ENCODE assay signal across 36 cellular contexts in genomic region chr11:77593883-77594282, GRCh38. TPM values are rescaled to one million over a fixed set of nuclear protein-coding genes. Genes with fewer than 3 reads are reported as not detected.
"Had no signal": no experiment of that assay in that cellular context is flagged by ENCODE, and none has a peak within 500 bp of the region (broad histone marks: within the 10 kb centered on the region; RNA-seq: fewer than 3 reads in every experiment).

No MANE protein-coding gene starts in this region.

- H3K9me3 Mint-ChIP-seq: activated B cell treated with CpG ODN at 0.5 μM for 24 hours; activated CD8-positive, alpha-beta T cell treated with anti-CD3 and anti-CD28 coated beads for 36 hours; activated T-cell treated with anti-CD3 and anti-CD28 coated beads, Interleukin-2, amount 50 U/mL, for 4 hours; activated T-helper 17 cell treated with anti-CD3 and anti-CD28 coated beads, Interleukin-2, amount 50 U/mL, for 72 hours; dendritic cell treated with granulocyte-macrophage colony-stimulating factor and Interleukin-4, amounts not matched to agents 40 ng/mL and 50 ng/mL, for 4 days; T-helper 2 cell treated with Interferon-gamma antibody and Interleukin-4, amounts not matched to agents 5 μg/mL and 100 μg/mL, for 36 hours had no signal

- H3K36me3 ChIP-seq: adrenal gland, breast epithelium, cardiac muscle cell, gastrocnemius medialis, WERI-Rb-1 had no signal

- H3K4me1 ChIP-seq: breast epithelium had no signal

- H3K27ac ChIP-seq: body of pancreas, breast epithelium, cardiac muscle cell, coronary artery, foreskin keratinocyte, gastrocnemius medialis, WERI-Rb-1 had no signal

- H3K4me3 ChIP-seq: adrenal gland, body of pancreas, breast epithelium, cardiac muscle cell, coronary artery, dorsolateral prefrontal cortex, gastrocnemius medialis had no signal

- H3K9me3 ChIP-seq: adrenal gland, body of pancreas, breast epithelium, gastrocnemius medialis had no signal

- ATAC-seq: activated CD4-positive, CD25-positive, alpha-beta regulatory T cell treated with anti-CD3 and anti-CD28 coated beads, Interleukin-2, amount 50 U/mL, for 24 hours; activated CD8-positive, alpha-beta T cell treated with anti-CD3 and anti-CD28 coated beads for 36 hours; activated T-cell treated with anti-CD3 and anti-CD28 coated beads, Interleukin-2, amount 50 U/mL, for 4 hours; activated T-helper 17 cell treated with anti-CD3 and anti-CD28 coated beads, Interleukin-2, amount 50 U/mL, for 72 hours; body of pancreas; esophagus mucosa; foreskin keratinocyte; gastrocnemius medialis; T-helper 17 cell had no signal

- H3K27me3 Mint-ChIP-seq: activated B cell treated with CpG ODN at 0.5 μM for 24 hours; activated CD8-positive, alpha-beta T cell treated with anti-CD3 and anti-CD28 coated beads for 36 hours; activated naive CD8-positive, alpha-beta T cell; activated T-helper 17 cell treated with anti-CD3 and anti-CD28 coated beads, Interleukin-2, amount 50 U/mL, for 72 hours; T-helper 17 cell had no signal

- DNase-seq: activated B cell treated with CpG ODN at 0.5 μM for 24 hours; activated CD4-positive, alpha-beta T cell treated with anti-CD3 and anti-CD28 coated beads for 48 hours; activated CD4-positive, alpha-beta T cell treated with anti-CD3 and anti-CD28 coated beads, Interleukin-2, amount 50 U/mL, for 1 hour; activated CD4-positive, alpha-beta T cell treated with anti-CD3 and anti-CD28 coated beads, Interleukin-2, amount 50 U/mL, for 48 hours; activated CD8-positive, alpha-beta memory T cell treated with anti-CD3 and anti-CD28 coated beads for 24 hours; activated CD8-positive, alpha-beta T cell treated with anti-CD3 and anti-CD28 coated beads for 36 hours; activated effector memory CD4-positive, alpha-beta T cell treated with Interleukin-2 at 50 U/mL for 16 hours; activated gamma-delta T cell treated with Interleukin-2 at 50 U/mL for 16 hours; activated naive CD4-positive, alpha-beta T cell treated with anti-CD3 and anti-CD28 coated beads, Interleukin-2, amount 50 U/mL, for 16 hours; activated naive CD4-positive, alpha-beta T cell treated with Interleukin-2 at 50 U/mL for 16 hours; activated T-cell treated with anti-CD3 and anti-CD28 coated beads, Interleukin-2, amount 50 U/mL, for 4 hours; adrenal gland; amygdala; aorta; body of pancreas; central memory CD4-positive, alpha-beta T cell; cerebellar nuclear complex; dorsolateral prefrontal cortex; effector memory CD4-positive, alpha-beta T cell; endodermal cell; foreskin keratinocyte; gastrocnemius medialis; glutamatergic neuron; T-helper 1 cell; T-helper 17 cell; T1000; WERI-Rb-1 had no signal

- H3K27ac Mint-ChIP-seq: activated B cell treated with CpG ODN at 0.5 μM for 24 hours; activated CD8-positive, alpha-beta T cell treated with anti-CD3 and anti-CD28 coated beads for 36 hours; activated naive CD8-positive, alpha-beta T cell; activated T-helper 17 cell treated with anti-CD3 and anti-CD28 coated beads, Interleukin-2, amount 50 U/mL, for 72 hours; dendritic cell treated with granulocyte-macrophage colony-stimulating factor and Interleukin-4, amounts not matched to agents 40 ng/mL and 50 ng/mL, for 4 days; endodermal cell; T-helper 17 cell; T-helper 2 cell treated with Interferon-gamma antibody and Interleukin-4, amounts not matched to agents 5 μg/mL and 100 μg/mL, for 36 hours had no signal

- H3K4me3 Mint-ChIP-seq: activated B cell treated with CpG ODN at 0.5 μM for 24 hours; activated CD8-positive, alpha-beta T cell treated with anti-CD3 and anti-CD28 coated beads for 36 hours; activated naive CD8-positive, alpha-beta T cell; activated T-cell treated with anti-CD3 and anti-CD28 coated beads, Interleukin-2, amount 50 U/mL, for 4 hours; activated T-helper 17 cell treated with anti-CD3 and anti-CD28 coated beads, Interleukin-2, amount 50 U/mL, for 72 hours; dendritic cell treated with granulocyte-macrophage colony-stimulating factor and Interleukin-4, amounts not matched to agents 40 ng/mL and 50 ng/mL, for 4 days; endodermal cell; T-helper 17 cell; T-helper 2 cell treated with Interferon-gamma antibody and Interleukin-4, amounts not matched to agents 5 μg/mL and 100 μg/mL, for 36 hours had no signal

- H3K36me3 Mint-ChIP-seq: activated naive CD8-positive, alpha-beta T cell had no signal

- H3K27me3 ChIP-seq: adrenal gland, body of pancreas, breast epithelium, cardiac muscle cell, dorsolateral prefrontal cortex, foreskin keratinocyte, gastrocnemius medialis had no signal

RNA-seq across cellular contexts. Expression of gene AQP11, which starts 4.1 kb away (rescaled TPM):
- total RNA-seq: aorta, esophagus mucosa had no signal
